In genomic region chr3:133937756-133938601, GRCh38 we compare ENCODE assay signal across 13 cellular contexts. TPM values are rescaled to one million over a fixed set of nuclear protein-coding genes. Genes with fewer than 3 reads are reported as not detected.
DNase-seq lines count a peak whose midpoint lies in the region; TF ChIP-seq lines count a peak whose summit lies in the region.
"Had no signal": no experiment of that assay in that cellular context is flagged by ENCODE, and none has a peak within 500 bp of the region (broad histone marks: within the 10 kb centered on the region; RNA-seq: fewer than 3 reads in every experiment).

No MANE protein-coding gene starts in this region.

- intact Hi-C loops in spleen (cut with DNase I; ENCODE audit: low total_unique reads) (no loop called here), prostate gland (cut with DNase I) (loop anchor here (10.0 kb wide), 1 partner anchor 537 kb away; no protein-coding TSS in a partner anchor)

- H3K27me3 ChIP-seq in adipocyte (replicated peaks; ENCODE audit: control insufficient read depth, insufficient read depth, low read length) (peaks cover 4% of the 10 kb centered on the region), spleen (replicated peaks in 1 of 7) (no peaks in the 10 kb centered on the region), prostate gland (replicated peaks; ENCODE audit: insufficient read depth) (no peaks in the 10 kb centered on the region)
- H3K27me3 ChIP-seq: testis had no signal

- H3K9me3 ChIP-seq in adipocyte (ENCODE audit: control insufficient read depth, low read length) (no peaks in the 10 kb centered on the region), spleen (no peaks in the 10 kb centered on the region), prostate gland (no peaks in the 10 kb centered on the region)
- H3K9me3 ChIP-seq: testis had no signal

- peaks cover 8% of the 10 kb centered on the region for H3K4me1 ChIP-seq in adipocyte (ENCODE audit: control insufficient read depth, insufficient read depth, low read length)
- H3K4me1 ChIP-seq in spleen = peaks cover 0 to 19% (median 2%) of the 10 kb centered on the region in 6 donors
- H3K4me1 ChIP-seq in prostate gland (replicated peaks) = no peaks in the 10 kb centered on the region
- H3K4me1 ChIP-seq: testis had no signal

- H3K36me3 ChIP-seq in adipocyte (ENCODE audit: control insufficient read depth, insufficient read depth, low read length, severe bottlenecking) = no peaks in the 10 kb centered on the region
- peaks cover 0 to 71% (median 0%) of the 10 kb centered on the region in 6 donors for H3K36me3 ChIP-seq in spleen
- H3K36me3 ChIP-seq in prostate gland = no peaks in the 10 kb centered on the region

- DNase-seq in G401 (ENCODE audit: low spot score) (peak; percentile 14), adipocyte (ENCODE audit: low read depth) (peak; percentile 74), fibroblast of pulmonary artery (ENCODE audit: low read depth) (peak; percentile 74), spleen (peak; percentile 64), nucleus accumbens (lab: John Stamatoyannopoulos, UW) (no peak), prostate gland (ENCODE audit: low spot score) (no peak), NCI-H446 treated with DMSO at 0.1 percent for 48 hours (lab: John Stamatoyannopoulos, UW) (no peak), substantia nigra (lab: John Stamatoyannopoulos, UW) (no peak)
- DNase-seq: activated CD4-positive, alpha-beta T cell treated with anti-CD3 and anti-CD28 coated beads, Interleukin-2, amount 50 U/mL, for 48 hours; activated naive CD4-positive, alpha-beta T cell treated with anti-CD3 and anti-CD28 coated beads, Interleukin-2, amount 50 U/mL, for 16 hours; effector memory CD4-positive, alpha-beta T cell; GOT3; testis had no signal

- H3K27ac ChIP-seq in spleen (no peak overlapping the region), prostate gland (no peak overlapping the region), substantia nigra (ENCODE audit: low read depth, low read length, poor library complexity, severe bottlenecking) (no peak overlapping the region)
- H3K27ac ChIP-seq: testis had no signal

- no peak overlapping the region for H3K9ac ChIP-seq in adipocyte (ENCODE audit: low read length)

- H3K4me3 ChIP-seq in adipocyte (ENCODE audit: low read length) (no peak overlapping the region), fibroblast of pulmonary artery (replicated peaks; ENCODE audit: low read depth, low read length) (no peak overlapping the region), spleen (no peak overlapping the region), prostate gland (no peak overlapping the region)
- H3K4me3 ChIP-seq: testis had no signal

- in situ Hi-C loops in G401 (cut with HindIII; ENCODE audit: low sequenced_read_pairs) = no loop called here

- WGBS in spleen, 5 donors = 84 to 91% (median 89%) methylated on average over 10 of the region's 10 CpGs
- WGBS in prostate gland = 71% methylated on average over 10 of the region's 10 CpGs

- TF ChIP-seq POLR2A in spleen (IDR thresholded peaks at IDR 0.05) (no peak), prostate gland (IDR thresholded peaks at IDR 0.05) (no peak)

- TF ChIP-seq CTCF in fibroblast of pulmonary artery (IDR thresholded peaks at IDR 0.05; ENCODE audit: low read length, missing control alignments) (no peak), spleen (IDR thresholded peaks at IDR 0.05 in 8 of 11, conservative IDR thresholded peaks at IDR 0.05 in 3 of 11) (no peak), prostate gland (IDR thresholded peaks at IDR 0.05) (no peak)

RNA-seq across cellular contexts. Expression of gene RAB6B, which starts 42.3 kb away (rescaled TPM):
- 2.5 and 4.3 TPM in 2 replicates for total RNA-seq in G401 (2014; rRNA removed; shearing (Covaris generic))
- total RNA-seq in spleen = 10 to 100 TPM in 2 of 7 donors, 1 to 10 TPM in 5; 6.1 to 20.4 (median 9.7) TPM
- polyA plus RNA-seq in spleen = 1 to 10 TPM; 1.3 to 8.3 (median 6.7) TPM
- total RNA-seq in prostate gland = 1 to 10 TPM; 4.5 to 7.1 TPM

Comparison
In these comparisons a context has a peak if more than half of its experiments do, and no peak if none do; other contexts are left out.
1. DNase-seq: peak in G401 (single experiment), adipocyte (single experiment), fibroblast of pulmonary artery (single experiment) and spleen (single experiment); none in nucleus accumbens (0 of 56), prostate gland (single experiment), NCI-H446 treated with DMSO at 0.1 percent for 48 hours (single experiment) and substantia nigra (0 of 49).